Comparison of ENCODE assay signal across 8 cellular contexts in the genomic region with DNA sequence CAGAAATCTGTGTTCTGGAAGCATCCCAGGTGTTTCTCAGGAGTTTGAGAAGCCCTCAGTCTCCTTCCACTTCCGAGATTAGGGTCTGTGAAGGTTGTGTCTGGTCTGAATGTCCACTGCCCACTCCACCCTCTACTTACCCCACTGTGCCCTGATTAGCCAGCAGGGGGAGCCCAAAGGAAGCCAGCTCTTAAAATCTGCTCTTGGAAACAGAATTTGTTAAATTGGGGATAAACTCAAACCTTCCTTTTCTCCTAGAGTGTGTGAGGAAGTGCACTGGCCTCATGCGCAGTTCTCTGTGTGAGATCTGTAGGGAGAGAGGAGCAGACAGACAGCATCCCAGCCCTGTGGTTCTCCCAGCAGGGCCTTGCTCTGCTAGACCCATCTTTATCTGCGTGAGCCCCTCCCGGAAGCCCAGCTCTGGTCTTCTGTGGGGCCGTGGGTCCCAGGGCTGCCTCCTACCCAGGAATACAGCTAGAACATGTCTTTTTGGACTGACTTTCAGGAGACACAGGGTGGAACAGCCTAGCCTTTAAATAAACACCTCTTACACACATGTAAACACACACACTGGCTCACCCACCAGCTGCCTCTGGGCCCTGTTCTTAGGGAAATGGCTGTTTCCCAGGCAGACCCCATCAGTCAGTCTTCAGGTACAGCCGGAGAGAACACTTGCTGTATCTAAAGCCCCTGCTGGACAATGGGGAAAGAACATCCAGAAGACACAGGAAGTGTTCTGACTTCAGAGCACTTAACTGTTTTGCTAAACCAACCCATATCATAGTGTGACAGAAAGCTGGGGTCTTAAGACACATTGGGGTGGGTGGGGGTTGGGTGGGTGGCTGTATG. TPM values are rescaled to one million over a fixed set of nuclear protein-coding genes. Genes with fewer than 3 reads are reported as not detected.
DNase-seq lines count a peak whose midpoint lies in the region; ATAC-seq and TF ChIP-seq lines count a peak whose summit lies in the region.

No MANE protein-coding gene starts in this region.

- peaks cover 0 to 7% (median 4%) of the 10 kb centered on the region in 4 donors for H3K4me1 Mint-ChIP-seq in CD4-positive, CD25-positive, alpha-beta regulatory T cell
- H3K4me1 Mint-ChIP-seq in activated CD4-positive, alpha-beta memory T cell treated with anti-CD3 and anti-CD28 coated beads, Interleukin-2, amount 10 ng/mL, durations not matched to agents 7 days and 5 days: peaks cover 12% of the 10 kb centered on the region

- no peak overlapping the region for H4K91ac ChIP-seq in neuronal stem cell (ENCODE audit: low read depth, low read length, poor library complexity)

- POLR2A ChIA-PET in activated CD4-positive, alpha-beta memory T cell treated with anti-CD3 and anti-CD28 coated beads, Interleukin-2, amount 10 ng/mL, durations not matched to agents 7 days and 5 days (lab: Charles Lee): interaction anchor here (1.6 kb wide), 1 partner anchor 270 kb away, joined by 5 read pairs; the partner anchor contains the start of gene CENPF

- H2BK120ac ChIP-seq in neuronal stem cell (ENCODE audit: low read depth, low read length): no peak overlapping the region

- WGBS in esophagus squamous epithelium, 2 donors: 63 to 68% methylated on average over 3 to 4 of the region's 6 CpGs
- no CpG with 5 or more reads among the region's 6 CpGs for WGBS in neuronal stem cell (ENCODE audit: extremely low coverage in 2 of 2, insufficient read length in 2 of 2, insufficient replicate concordance in 1 of 2), 2 donors

- peaks cover 42% of the 10 kb centered on the region for H3K36me3 Mint-ChIP-seq in CD4-positive, CD25-positive, alpha-beta regulatory T cell
- peaks cover 10% of the 10 kb centered on the region for H3K36me3 Mint-ChIP-seq in activated CD4-positive, alpha-beta memory T cell treated with anti-CD3 and anti-CD28 coated beads, Interleukin-2, amount 10 ng/mL, durations not matched to agents 7 days and 5 days (ENCODE audit: low read depth)

- H3K4me2 ChIP-seq in neuronal stem cell (ENCODE audit: insufficient read depth, low read length, poor library complexity, severe bottlenecking): no peak overlapping the region

- H2BK12ac ChIP-seq in neuronal stem cell (ENCODE audit: low read length): no peak overlapping the region

- CTCF ChIA-PET in activated CD4-positive, alpha-beta memory T cell treated with anti-CD3 and anti-CD28 coated beads, Interleukin-2, amount 10 ng/mL, durations not matched to agents 7 days and 5 days (lab: Charles Lee): interaction anchor here (0.6 to 14.8 kb wide), 47 partner anchors 8 to 1193 kb away, joined by 3 to 390 read pairs (median 6); partner anchors contain the start of gene CENPF

- no peak for TF ChIP-seq POLR2A in esophagus squamous epithelium (IDR thresholded peaks at IDR 0.05)

- peak in 2 of 3 donors; percentile 14 to 49 for DNase-seq in CD4-positive, CD25-positive, alpha-beta regulatory T cell
- peak; percentile 16 for DNase-seq in NCI-H1105 (lab: John Stamatoyannopoulos, UW)
- DNase-seq in activated CD4-positive, alpha-beta memory T cell treated with anti-CD3 and anti-CD28 coated beads, Interleukin-2, amount 10 ng/mL, durations not matched to agents 7 days and 5 days: peak; percentile 60
- no peak for DNase-seq in esophagus squamous epithelium (lab: John Stamatoyannopoulos, UW)
- peak; percentile 54 for DNase-seq in neuronal stem cell (ENCODE audit: low spot score)
- DNase-seq in effector CD8-positive, alpha-beta T cell (lab: John Stamatoyannopoulos, UW): no peak

- no peak for ATAC-seq in CD4-positive, CD25-positive, alpha-beta regulatory T cell (ENCODE audit: low read depth in 2 of 2)
- ATAC-seq in GM19351 (IDR thresholded peaks at IDR 0.05; ENCODE audit: unreplicated experiment) (peak; percentile 37), HG03521 (IDR thresholded peaks at IDR 0.05; ENCODE audit: unreplicated experiment) (no peak)

- H3K36me3 ChIP-seq in CD4-positive, CD25-positive, alpha-beta regulatory T cell (ENCODE audit: control insufficient read depth, insufficient read depth, low read length): peaks cover 42% of the 10 kb centered on the region
- peaks cover 0 to 23% (median 0%) of the 10 kb centered on the region in 3 donors for H3K36me3 ChIP-seq in esophagus squamous epithelium
- H3K36me3 ChIP-seq in neuronal stem cell (replicated peaks in 1 of 2; ENCODE audit: control insufficient read depth in 2 of 2, insufficient read depth in 2 of 2, low read length in 2 of 2): peaks cover 0 to 43% of the 10 kb centered on the region in 2 donors

- no peaks in the 10 kb centered on the region for H3K27me3 Mint-ChIP-seq in CD4-positive, CD25-positive, alpha-beta regulatory T cell
- H3K27me3 Mint-ChIP-seq in activated CD4-positive, alpha-beta memory T cell treated with anti-CD3 and anti-CD28 coated beads, Interleukin-2, amount 10 ng/mL, durations not matched to agents 7 days and 5 days: no peaks in the 10 kb centered on the region

- H2AK5ac ChIP-seq in neuronal stem cell (ENCODE audit: low read depth, low read length): no peak overlapping the region

- H3K4me3 ChIP-seq in CD4-positive, CD25-positive, alpha-beta regulatory T cell (ENCODE audit: low read depth, low read length): no peak overlapping the region
- H3K4me3 ChIP-seq in esophagus squamous epithelium: no peak overlapping the region
- no peak overlapping the region for H3K4me3 ChIP-seq in neuronal stem cell (ENCODE audit: low read length in 2 of 2)

- H3K23ac ChIP-seq in neuronal stem cell (ENCODE audit: low read depth, low read length, poor library complexity): no peak overlapping the region

- H3K4ac ChIP-seq in neuronal stem cell (ENCODE audit: low read length): no peak overlapping the region

- no peak overlapping the region for H3K9ac ChIP-seq in neuronal stem cell (ENCODE audit: low read depth, low read length, poor library complexity)

- H3K18ac ChIP-seq in neuronal stem cell (ENCODE audit: low read length): no peak overlapping the region

- H4K8ac ChIP-seq in neuronal stem cell (ENCODE audit: low read depth, low read length): no peak overlapping the region

- H3K27ac Mint-ChIP-seq in CD4-positive, CD25-positive, alpha-beta regulatory T cell: no peak overlapping the region
- peak overlapping the region; percentile 29 for H3K27ac Mint-ChIP-seq in activated CD4-positive, alpha-beta memory T cell treated with anti-CD3 and anti-CD28 coated beads, Interleukin-2, amount 10 ng/mL, durations not matched to agents 7 days and 5 days

- no peaks in the 10 kb centered on the region for H3K79me1 ChIP-seq in neuronal stem cell (ENCODE audit: low read depth, low read length)

- peak overlapping the region; percentile 21 for H2AFZ ChIP-seq in neuronal stem cell (ENCODE audit: low read length)

- no peaks in the 10 kb centered on the region for H3K4me1 ChIP-seq in CD4-positive, CD25-positive, alpha-beta regulatory T cell (ENCODE audit: control insufficient read depth, insufficient read depth, low read length, poor library complexity, severe bottlenecking)
- peaks cover 12 to 57% (median 25%) of the 10 kb centered on the region in 3 donors for H3K4me1 ChIP-seq in esophagus squamous epithelium
- H3K4me1 ChIP-seq in neuronal stem cell (ENCODE audit: control insufficient read depth in 2 of 2, insufficient read depth in 1 of 2, low read depth in 1 of 2, low read length in 2 of 2): peaks cover 7% of the 10 kb centered on the region in 2 donors

- H3K14ac ChIP-seq in neuronal stem cell (ENCODE audit: low read length): no peak overlapping the region

- H3K9me3 ChIP-seq in CD4-positive, CD25-positive, alpha-beta regulatory T cell (ENCODE audit: control insufficient read depth in 2 of 2, low read length in 2 of 2): no peaks in the 10 kb centered on the region
- H3K9me3 ChIP-seq in esophagus squamous epithelium: no peaks in the 10 kb centered on the region
- H3K9me3 ChIP-seq in neuronal stem cell (replicated peaks in 1 of 2; ENCODE audit: control insufficient read depth in 2 of 2, insufficient read depth in 1 of 2, low read depth in 1 of 2, low read length in 2 of 2): no peaks in the 10 kb centered on the region

- H3K27me3 ChIP-seq in CD4-positive, CD25-positive, alpha-beta regulatory T cell (ENCODE audit: control insufficient read depth, insufficient read depth, low read length): no peaks in the 10 kb centered on the region
- H3K27me3 ChIP-seq in esophagus squamous epithelium (no peaks in the 10 kb centered on the region), neuronal stem cell (ENCODE audit: control insufficient read depth in 3 of 3, insufficient read depth in 3 of 3, low read depth in 1 of 3, low read length in 3 of 3) (no peaks in the 10 kb centered on the region)

- no peak overlapping the region for H2BK5ac ChIP-seq in neuronal stem cell (ENCODE audit: low read length)

- H2BK15ac ChIP-seq in neuronal stem cell (ENCODE audit: low read length): no peak overlapping the region

- H3K9me3 Mint-ChIP-seq in CD4-positive, CD25-positive, alpha-beta regulatory T cell: no peaks in the 10 kb centered on the region
- no peaks in the 10 kb centered on the region for H3K9me3 Mint-ChIP-seq in activated CD4-positive, alpha-beta memory T cell treated with anti-CD3 and anti-CD28 coated beads, Interleukin-2, amount 10 ng/mL, durations not matched to agents 7 days and 5 days

- no peak overlapping the region for H3K4me3 Mint-ChIP-seq in CD4-positive, CD25-positive, alpha-beta regulatory T cell
- H3K4me3 Mint-ChIP-seq in activated CD4-positive, alpha-beta memory T cell treated with anti-CD3 and anti-CD28 coated beads, Interleukin-2, amount 10 ng/mL, durations not matched to agents 7 days and 5 days: no peak overlapping the region

- peak; percentile 53 to 87 (median 80) for TF ChIP-seq CTCF in esophagus squamous epithelium (IDR thresholded peaks at IDR 0.05)

- no peak overlapping the region for H3K27ac ChIP-seq in CD4-positive, CD25-positive, alpha-beta regulatory T cell (ENCODE audit: insufficient read depth, low read length, poor library complexity, severe bottlenecking)
- H3K27ac ChIP-seq in esophagus squamous epithelium (peak overlapping the region in 2 of 4 donors; percentile 36 to 43), neuronal stem cell (replicated peaks; ENCODE audit: low read length) (no peak overlapping the region)

- intact Hi-C loops in esophagus squamous epithelium (cut with DNase I): loop anchor here (5.0 kb wide), 1 partner anchor 254 kb away; no protein-coding TSS in a partner anchor

RNA-seq across cellular contexts. Expression of gene SMYD2, which starts 52.2 kb away (rescaled TPM):
- 30.9 TPM for total RNA-seq in CD4-positive, CD25-positive, alpha-beta regulatory T cell
- polyA plus RNA-seq in CD4-positive, CD25-positive, alpha-beta regulatory T cell: 10 to 100 TPM; 43.1 to 52.3 (median 47.2) TPM
- 10 to 100 TPM; 33.8 to 34.9 TPM for total RNA-seq in activated CD4-positive, alpha-beta memory T cell treated with anti-CD3 and anti-CD28 coated beads, Interleukin-2, amount 10 ng/mL, durations not matched to agents 7 days and 5 days
- total RNA-seq in esophagus squamous epithelium: 10 to 100 TPM; 19.0 to 35.5 (median 30.4) TPM
- 14.4 TPM for polyA plus RNA-seq in neuronal stem cell (2013, experiment 1 of 2)
- 14.7 TPM for polyA plus RNA-seq in neuronal stem cell (2013, experiment 2 of 2)

Comparison
In these comparisons a context has a peak if more than half of its experiments do, and no peak if none do; other contexts are left out.
1. DNase-seq: peak in CD4-positive, CD25-positive, alpha-beta regulatory T cell (2 of 3), NCI-H1105 (single experiment), activated CD4-positive, alpha-beta memory T cell treated with anti-CD3 and anti-CD28 coated beads, Interleukin-2, amount 10 ng/mL, durations not matched to agents 7 days and 5 days (single experiment) and neuronal stem cell (single experiment); none in esophagus squamous epithelium (single experiment) and effector CD8-positive, alpha-beta T cell (single experiment).